20 cellular contexts compared by ENCODE assay signal in the genomic region with DNA sequence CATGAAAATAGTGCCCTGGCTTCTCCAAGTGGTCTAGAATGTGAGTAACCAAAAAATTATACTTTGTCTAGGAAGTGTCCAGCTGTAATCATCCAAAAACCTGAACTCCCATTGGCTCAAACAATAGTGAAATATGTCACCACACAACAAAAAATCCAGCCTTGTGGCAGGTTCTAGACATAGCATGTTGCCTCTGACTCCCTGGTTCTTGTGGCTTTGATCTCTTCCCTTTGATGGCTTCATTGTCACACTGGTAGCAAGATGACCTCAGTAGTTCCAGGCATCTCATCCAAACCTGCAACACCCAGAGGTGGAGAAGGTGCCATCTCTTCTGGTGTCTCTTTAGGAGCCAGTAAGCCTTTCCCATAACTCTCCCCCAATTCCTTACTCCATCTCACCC.
DNase-seq lines count a peak whose midpoint lies in the region; ATAC-seq and TF ChIP-seq lines count a peak whose summit lies in the region.
"Had no signal": no experiment of that assay in that cellular context is flagged by ENCODE, and none has a peak within 500 bp of the region (broad histone marks: within the 10 kb centered on the region; RNA-seq: fewer than 3 reads in every experiment).

No MANE protein-coding gene starts in this region.

- no peak for DNase-seq in activated naive CD8-positive, alpha-beta T cell treated with anti-CD3 and anti-CD28 coated beads, Interleukin-2, amount 10 ng/mL, durations not matched to agents 7 days and 5 days
- DNase-seq in activated naive CD8-positive, alpha-beta T cell treated with anti-CD3 and anti-CD28 coated beads for 36 hours = no peak
- DNase-seq in IMR-90 (no peak), mesenchymal stem cell (no peak), NCI-H1436 treated with DMSO at 0.1 percent for 48 hours (lab: John Stamatoyannopoulos, UW) (no peak), WTC11 (ENCODE audit: low spot score) (no peak)
- DNase-seq in activated naive CD8-positive, alpha-beta T cell treated with anti-CD3 and anti-CD28 coated beads, Interleukin-2, amount 50 U/mL, for 24 hours = no peak
- DNase-seq: COR-L47, HCEC 1CT, KBM-7, NCI-H1105, NCI-H1694 treated with DMSO at 0.1 percent for 48 hours, NCI-H2107, NCI-H2227 treated with DMSO at 0.1 percent for 48 hours, NCI-H524, Peyer's patch, SK-N-SH had no signal

- H3K27ac ChIP-seq in IMR-90 (ENCODE audit: insufficient read depth, low read length) = no peak overlapping the region
- no peak overlapping the region for H3K27ac ChIP-seq in mesenchymal stem cell (ENCODE audit: low read length, poor library complexity, severe bottlenecking)
- H3K27ac ChIP-seq: Peyer's patch had no signal

- H4K8ac ChIP-seq in IMR-90 (ENCODE audit: low read depth in 2 of 2, low read length in 2 of 2) = peak overlapping the region; percentile 32 to 64; a peak in 2 of 4 replicates
- H4K8ac ChIP-seq in mesenchymal stem cell (ENCODE audit: low read length) = no peak overlapping the region

- H2AK9ac ChIP-seq in IMR-90 (replicated peaks; ENCODE audit: low read depth, low read length, poor library complexity) = peak overlapping the region; percentile 35

- peak overlapping the region; percentile 81 for H2BK20ac ChIP-seq in IMR-90 (ENCODE audit: low read depth, low read length)

- no peak for TF ChIP-seq RAD21 in IMR-90 (IDR thresholded peaks at IDR 0.05; ENCODE audit: low read length)

- H2BK12ac ChIP-seq in mesenchymal stem cell (ENCODE audit: low read length in 2 of 2) = peak overlapping the region in 1 of 2 experiments; percentile 75

- CTCF ChIA-PET in IMR-90 (lab: Yijun Ruan, JAX) (no interaction called here), WTC11 (lab: Charles Lee) (no interaction called here)

- H3K79me1 ChIP-seq in IMR-90 (ENCODE audit: low read depth in 1 of 2, low read length in 2 of 2) (peaks cover 13 to 15% of the 10 kb centered on the region in 2 experiments), mesenchymal stem cell (replicated peaks; ENCODE audit: low read length, poor library complexity, severe bottlenecking) (peaks cover 1% of the 10 kb centered on the region)

- BruUV-seq in IMR-90 (replicated peaks; lab: Mats Ljungman, UMichigan) = no TSS peak

- no peak overlapping the region for H3K9ac ChIP-seq in IMR-90 (ENCODE audit: low read depth, low read length)
- H3K9ac ChIP-seq in mesenchymal stem cell (ENCODE audit: low read length) = no peak overlapping the region
- H3K9ac ChIP-seq: SK-N-SH had no signal

- H3K4me1 ChIP-seq in IMR-90 (ENCODE audit: control insufficient read depth, insufficient read depth, low read length) (peaks cover 14% of the 10 kb centered on the region), mesenchymal stem cell (ENCODE audit: control insufficient read depth, insufficient read depth, low read depth, low read length) (no peaks in the 10 kb centered on the region)
- H3K4me1 ChIP-seq: Peyer's patch had no signal

- no peaks in the 10 kb centered on the region for H3K9me3 Mint-ChIP-seq in activated naive CD8-positive, alpha-beta T cell treated with anti-CD3 and anti-CD28 coated beads, Interleukin-2, amount 10 ng/mL, durations not matched to agents 7 days and 5 days
- no peaks in the 10 kb centered on the region for H3K9me3 Mint-ChIP-seq in activated naive CD8-positive, alpha-beta T cell treated with anti-CD3 and anti-CD28 coated beads for 36 hours
- H3K9me3 Mint-ChIP-seq in activated naive CD8-positive, alpha-beta T cell treated with anti-CD3 and anti-CD28 coated beads, Interleukin-2, amount 50 U/mL, for 24 hours = no peaks in the 10 kb centered on the region
- no peaks in the 10 kb centered on the region; the same call in 1 of the 2 replicates for H3K9me3 Mint-ChIP-seq in WTC11

- H3K4me1 Mint-ChIP-seq in activated naive CD8-positive, alpha-beta T cell treated with anti-CD3 and anti-CD28 coated beads, Interleukin-2, amount 10 ng/mL, durations not matched to agents 7 days and 5 days = peaks cover 7% of the 10 kb centered on the region
- H3K4me1 Mint-ChIP-seq in activated naive CD8-positive, alpha-beta T cell treated with anti-CD3 and anti-CD28 coated beads for 36 hours = peaks cover 13% of the 10 kb centered on the region
- peaks cover 17% of the 10 kb centered on the region for H3K4me1 Mint-ChIP-seq in activated naive CD8-positive, alpha-beta T cell treated with anti-CD3 and anti-CD28 coated beads, Interleukin-2, amount 50 U/mL, for 24 hours
- H3K4me1 Mint-ChIP-seq in WTC11 = peaks cover 35% of the 10 kb centered on the region

- intact Hi-C loops in IMR-90 (cut with micrococcal nuclease) = no loop called here

- H3K27me3 ChIP-seq in IMR-90 (ENCODE audit: control insufficient read depth, insufficient read depth, low read length) (no peaks in the 10 kb centered on the region), mesenchymal stem cell (ENCODE audit: control insufficient read depth in 1 of 2, insufficient read depth in 1 of 2, low read length in 2 of 2) (no peaks in the 10 kb centered on the region)
- H3K27me3 ChIP-seq: Peyer's patch had no signal

- H3K4ac ChIP-seq in IMR-90 (ENCODE audit: low read depth, low read length) = peak overlapping the region; percentile 84
- no peak overlapping the region for H3K4ac ChIP-seq in mesenchymal stem cell (ENCODE audit: low read depth in 1 of 2, low read length in 2 of 2)

- H3K4me3 Mint-ChIP-seq in activated naive CD8-positive, alpha-beta T cell treated with anti-CD3 and anti-CD28 coated beads, Interleukin-2, amount 10 ng/mL, durations not matched to agents 7 days and 5 days = no peak overlapping the region
- H3K4me3 Mint-ChIP-seq in activated naive CD8-positive, alpha-beta T cell treated with anti-CD3 and anti-CD28 coated beads for 36 hours = no peak overlapping the region
- no peak overlapping the region for H3K4me3 Mint-ChIP-seq in activated naive CD8-positive, alpha-beta T cell treated with anti-CD3 and anti-CD28 coated beads, Interleukin-2, amount 50 U/mL, for 24 hours
- no peak overlapping the region for H3K4me3 Mint-ChIP-seq in WTC11
- H3K4me3 Mint-ChIP-seq: CD14-positive monocyte had no signal

- no peak overlapping the region; the same call in 1 of the 2 replicates for H4K5ac ChIP-seq in IMR-90 (ENCODE audit: low read depth, low read length)

- H3K9me1 ChIP-seq in IMR-90 (ENCODE audit: insufficient read depth, low read length) = peaks cover 4% of the 10 kb centered on the region; the same call in 1 of the 2 replicates

- H2BK5ac ChIP-seq in IMR-90 (ENCODE audit: low read depth, low read length, poor library complexity, severe bottlenecking) (peak overlapping the region; percentile 66), mesenchymal stem cell (ENCODE audit: low read depth, low read length, poor library complexity, severe bottlenecking) (no peak overlapping the region)

- H2AK5ac ChIP-seq in IMR-90 (ENCODE audit: low read depth, low read length) = peak overlapping the region; percentile 65
- no peak overlapping the region for H2AK5ac ChIP-seq in mesenchymal stem cell (ENCODE audit: low read length, severe bottlenecking)

- ATAC-seq in activated naive CD8-positive, alpha-beta T cell treated with anti-CD3 and anti-CD28 coated beads, Interleukin-2, amount 10 ng/mL, durations not matched to agents 7 days and 5 days (ENCODE audit: low read depth) = peak; percentile 45
- ATAC-seq in IMR-90 (ENCODE audit: low read depth) (no peak), GM18873 (IDR thresholded peaks at IDR 0.05; ENCODE audit: low FRiP score, unreplicated experiment) (no peak), WTC11 (no peak)
- peak; percentile 65 for ATAC-seq in activated naive CD8-positive, alpha-beta T cell treated with anti-CD3 and anti-CD28 coated beads, Interleukin-2, amount 50 U/mL, for 24 hours
- ATAC-seq: Right ventricle myocardium inferior had no signal

- peak overlapping the region; percentile 99 for H2BK15ac ChIP-seq in IMR-90 (ENCODE audit: low read depth, low read length)
- no peak overlapping the region for H2BK15ac ChIP-seq in mesenchymal stem cell (ENCODE audit: low read depth, poor library complexity, severe bottlenecking)

- H2AFZ ChIP-seq in IMR-90 (replicated peaks; ENCODE audit: low read length, poor library complexity) = no peak overlapping the region
- H2AFZ ChIP-seq in mesenchymal stem cell (ENCODE audit: low read depth, low read length) = no peak overlapping the region

- H3K9me3 ChIP-seq in IMR-90 (ENCODE audit: control insufficient read depth, insufficient read depth, low read length) (no peaks in the 10 kb centered on the region), mesenchymal stem cell (ENCODE audit: control insufficient read depth, low read length) (no peaks in the 10 kb centered on the region)
- H3K9me3 ChIP-seq: Peyer's patch, SK-N-SH had no signal

- dilution Hi-C loops in IMR-90 (cut with HindIII; ENCODE audit: low sequenced_read_pairs, unreplicated experiment) = no loop called here

- H3K14ac ChIP-seq in IMR-90 (replicated peaks; ENCODE audit: low read depth, low read length) (peak overlapping the region; percentile 85), mesenchymal stem cell (ENCODE audit: low read length in 2 of 2) (peak overlapping the region in 1 of 2 experiments; percentile 1)

- H4K91ac ChIP-seq in IMR-90 (ENCODE audit: insufficient read depth, low read depth, low read length) = peak overlapping the region; percentile 88
- no peak overlapping the region for H4K91ac ChIP-seq in mesenchymal stem cell (ENCODE audit: low read length)

- H3K18ac ChIP-seq in IMR-90 (ENCODE audit: low read depth, low read length) = peak overlapping the region; percentile 48
- H3K18ac ChIP-seq in mesenchymal stem cell (ENCODE audit: low read depth in 1 of 2, low read length in 2 of 2) = peak overlapping the region; percentile 3 to 7

- H3K56ac ChIP-seq in IMR-90 (ENCODE audit: extremely low read depth, insufficient read depth, low read length) = 0 out of 2 replicates have a peak overlapping the region, but pooled peaks have one; percentile 5

- TF ChIP-seq CTCF in IMR-90 (conservative IDR thresholded peaks at IDR 0.05; ENCODE audit: low read depth, low read length) = no peak
- no peak for TF ChIP-seq CTCF in WTC11 (IDR thresholded peaks at IDR 0.05)

- H4K20me1 ChIP-seq in IMR-90 (ENCODE audit: insufficient read depth, low read length) = no peaks in the 10 kb centered on the region

- H3K23ac ChIP-seq in IMR-90 (ENCODE audit: low read depth, low read length) (peak overlapping the region; percentile 71), mesenchymal stem cell (ENCODE audit: low read length in 2 of 2) (no peak overlapping the region)

- H3K36me3 ChIP-seq in IMR-90 (ENCODE audit: control insufficient read depth, insufficient read depth, low read length) (no peaks in the 10 kb centered on the region), mesenchymal stem cell (ENCODE audit: control insufficient read depth in 1 of 2, insufficient read depth in 2 of 2, low read depth in 1 of 2, low read length in 2 of 2) (no peaks in the 10 kb centered on the region)
- H3K36me3 ChIP-seq: Peyer's patch had no signal

- TF ChIP-seq POLR2A in IMR-90 (IDR thresholded peaks at IDR 0.05; ENCODE audit: low read depth, low read length) = no peak

- in situ Hi-C loops in IMR-90 (cut with MboI; ENCODE audit: low sequenced_read_pairs) = no loop called here

- peaks cover 8% of the 10 kb centered on the region for H3K36me3 Mint-ChIP-seq in activated naive CD8-positive, alpha-beta T cell treated with anti-CD3 and anti-CD28 coated beads, Interleukin-2, amount 10 ng/mL, durations not matched to agents 7 days and 5 days
- peaks cover 16% of the 10 kb centered on the region for H3K36me3 Mint-ChIP-seq in activated naive CD8-positive, alpha-beta T cell treated with anti-CD3 and anti-CD28 coated beads for 36 hours
- peaks cover 9% of the 10 kb centered on the region for H3K36me3 Mint-ChIP-seq in activated naive CD8-positive, alpha-beta T cell treated with anti-CD3 and anti-CD28 coated beads, Interleukin-2, amount 50 U/mL, for 24 hours (ENCODE audit: low read depth)
- H3K36me3 Mint-ChIP-seq in WTC11 = no peaks in the 10 kb centered on the region
- H3K36me3 Mint-ChIP-seq: CD14-positive monocyte had no signal

- H3K27me3 Mint-ChIP-seq in activated naive CD8-positive, alpha-beta T cell treated with anti-CD3 and anti-CD28 coated beads, Interleukin-2, amount 10 ng/mL, durations not matched to agents 7 days and 5 days = peaks cover 2% of the 10 kb centered on the region
- H3K27me3 Mint-ChIP-seq in activated naive CD8-positive, alpha-beta T cell treated with anti-CD3 and anti-CD28 coated beads for 36 hours = no peaks in the 10 kb centered on the region
- no peaks in the 10 kb centered on the region for H3K27me3 Mint-ChIP-seq in activated naive CD8-positive, alpha-beta T cell treated with anti-CD3 and anti-CD28 coated beads, Interleukin-2, amount 50 U/mL, for 24 hours
- H3K27me3 Mint-ChIP-seq in WTC11 (ENCODE audit: low read depth) = no peaks in the 10 kb centered on the region

- POLR2A ChIA-PET in activated naive CD8-positive, alpha-beta T cell treated with anti-CD3 and anti-CD28 coated beads, Interleukin-2, amount 10 ng/mL, durations not matched to agents 7 days and 5 days (lab: Charles Lee) = no interaction called here
- POLR2A ChIA-PET in IMR-90 (lab: Charles Lee; ENCODE audit: unreplicated experiment) (interaction anchor here (0.5 kb wide), 1 partner anchor 182 kb away, joined by 13 read pairs; no protein-coding TSS in a partner anchor), WTC11 (lab: Charles Lee) (no interaction called here)

- no peak overlapping the region for H3K27ac Mint-ChIP-seq in activated naive CD8-positive, alpha-beta T cell treated with anti-CD3 and anti-CD28 coated beads, Interleukin-2, amount 10 ng/mL, durations not matched to agents 7 days and 5 days
- H3K27ac Mint-ChIP-seq in activated naive CD8-positive, alpha-beta T cell treated with anti-CD3 and anti-CD28 coated beads for 36 hours = no peak overlapping the region
- no peak overlapping the region for H3K27ac Mint-ChIP-seq in activated naive CD8-positive, alpha-beta T cell treated with anti-CD3 and anti-CD28 coated beads, Interleukin-2, amount 50 U/mL, for 24 hours
- no peak overlapping the region for H3K27ac Mint-ChIP-seq in WTC11
- H3K27ac Mint-ChIP-seq: CD14-positive monocyte had no signal

- no peak overlapping the region for H3K4me3 ChIP-seq in IMR-90 (ENCODE audit: insufficient read depth, low read depth, low read length)
- no peak overlapping the region for H3K4me3 ChIP-seq in mesenchymal stem cell (ENCODE audit: insufficient read depth in 1 of 2, low read depth in 1 of 2, low read length in 2 of 2)
- H3K4me3 ChIP-seq: Peyer's patch had no signal

- peak overlapping the region; percentile 44 for H2BK120ac ChIP-seq in IMR-90 (ENCODE audit: low read depth, low read length)
- no peak overlapping the region for H2BK120ac ChIP-seq in mesenchymal stem cell (ENCODE audit: low read depth, low read length)

- H3K4me2 ChIP-seq in IMR-90 (ENCODE audit: low read depth, low read length) (no peak overlapping the region), mesenchymal stem cell (ENCODE audit: low read length, poor library complexity, severe bottlenecking) (no peak overlapping the region)
- H3K4me2 ChIP-seq: SK-N-SH had no signal

Comparison
In these comparisons a context has a peak if more than half of its experiments do, and no peak if none do; other contexts are left out.
1. ATAC-seq: peak in activated naive CD8-positive, alpha-beta T cell treated with anti-CD3 and anti-CD28 coated beads, Interleukin-2, amount 10 ng/mL, durations not matched to agents 7 days and 5 days (single experiment) and activated naive CD8-positive, alpha-beta T cell treated with anti-CD3 and anti-CD28 coated beads, Interleukin-2, amount 50 U/mL, for 24 hours (single experiment); none in IMR-90 (single experiment), GM18873 (single experiment) and WTC11 (single experiment).